Comparison of ENCODE assay signal across 1 cellular context in genomic region chr4:41098649-41099048, GRCh38.
TF ChIP-seq lines count a peak whose summit lies in the region.

No MANE protein-coding gene starts in this region.

TF ChIP-seq in HEK293, 187 proteins besides CTCF, POLR2A, EP300 and RAD21 (continued from another document):
- TF ChIP-seq ZNF624 (tag by site-specific recombination; IDR thresholded peaks at IDR 0.05) (no peak), ZNF704 (tag by site-specific recombination; IDR thresholded peaks at IDR 0.05) (no peak), PATZ1 (tag by site-specific recombination; IDR thresholded peaks at IDR 0.05) (no peak)
- TF ChIP-seq, protein P1, sequence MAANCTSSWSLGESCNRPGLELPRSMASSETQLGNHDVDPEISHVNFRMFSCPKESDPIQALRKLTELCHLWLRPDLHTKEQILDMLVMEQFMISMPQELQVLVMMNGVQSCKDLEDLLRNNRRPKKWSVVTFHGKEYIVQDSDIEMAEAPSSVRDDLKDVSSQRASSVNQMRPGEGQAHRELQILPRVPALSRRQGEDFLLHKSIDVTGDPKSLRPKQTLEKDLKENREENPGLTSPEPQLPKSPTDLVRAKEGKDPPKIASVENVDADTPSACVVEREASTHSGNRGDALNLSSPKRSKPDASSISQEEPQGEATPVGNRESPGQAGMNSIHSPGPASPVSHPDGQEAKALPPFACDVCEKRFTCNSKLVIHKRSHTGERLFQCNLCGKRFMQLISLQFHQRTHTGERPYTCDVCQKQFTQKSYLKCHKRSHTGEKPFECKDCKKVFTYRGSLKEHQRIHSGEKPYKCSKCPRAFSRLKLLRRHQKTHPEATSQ (tag by site-specific recombination; IDR thresholded peaks at IDR 0.05), result no peak
